ENCODE assay signal across 22 cellular contexts in the genomic region with DNA sequence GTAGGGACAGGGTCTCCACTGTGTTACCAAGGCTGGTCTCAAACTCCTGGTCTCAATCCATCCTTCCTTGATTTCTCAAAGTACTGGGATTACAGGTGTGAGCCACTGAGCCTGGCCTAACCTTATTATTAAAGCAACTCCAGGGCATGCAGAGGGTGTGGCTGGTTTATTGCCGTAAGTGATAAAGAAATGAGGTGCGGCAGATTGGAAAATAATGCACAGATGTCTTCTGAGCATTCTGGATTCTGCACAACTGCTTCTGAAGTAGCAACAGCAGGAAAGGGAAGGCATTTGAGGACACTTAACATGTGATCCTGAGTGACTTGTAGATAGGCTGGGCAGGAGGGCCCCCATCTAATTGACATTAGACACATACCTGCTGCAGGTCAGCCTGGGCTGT.
"Had no signal": no experiment of that assay in that cellular context is flagged by ENCODE, and none has a peak within 500 bp of the region (broad histone marks: within the 10 kb centered on the region; RNA-seq: fewer than 3 reads in every experiment).

No MANE protein-coding gene starts in this region.

- H3K9me3 Mint-ChIP-seq: activated CD4-positive, alpha-beta memory T cell treated with anti-CD3 and anti-CD28 coated beads for 36 hours; activated naive CD4-positive, alpha-beta T cell treated with anti-CD3 and anti-CD28 coated beads, Interleukin-2, amount 50 U/mL, for 24 hours; activated T-helper 1 cell treated with anti-CD3 and anti-CD28 coated beads, Interleukin-12 subunit alpha, Interleukin-12 subunit beta, Interleukin-2, Interleukin-4 antibody, amounts not matched to agents 30 ng/mL and 10 ng/mL and 1 ng/mL, durations not matched to agents 14 hours and 24 hours and 36 hours; naive thymus-derived CD8-positive, alpha-beta T cell; T-helper 1 cell treated with Interleukin-12 subunit alpha and Interleukin-12 subunit beta and Interleukin-4 antibody, amounts not matched to agents 30 μg/mL and 1 μg/mL, for 36 hours had no signal

- H3K4me3 Mint-ChIP-seq: activated CD4-positive, alpha-beta memory T cell treated with anti-CD3 and anti-CD28 coated beads for 36 hours; activated naive CD4-positive, alpha-beta T cell treated with anti-CD3 and anti-CD28 coated beads, Interleukin-2, amount 50 U/mL, for 24 hours; activated T-helper 1 cell treated with anti-CD3 and anti-CD28 coated beads, Interleukin-12 subunit alpha, Interleukin-12 subunit beta, Interleukin-2, Interleukin-4 antibody, amounts not matched to agents 30 ng/mL and 10 ng/mL and 1 ng/mL, durations not matched to agents 14 hours and 24 hours and 36 hours; naive thymus-derived CD8-positive, alpha-beta T cell; T-helper 1 cell treated with Interleukin-12 subunit alpha and Interleukin-12 subunit beta and Interleukin-4 antibody, amounts not matched to agents 30 μg/mL and 1 μg/mL, for 36 hours had no signal

- H3K27ac ChIP-seq: body of pancreas, heart right ventricle, lower lobe of right lung, spleen, upper lobe of right lung had no signal

- H3K27me3 Mint-ChIP-seq: activated CD4-positive, alpha-beta memory T cell treated with anti-CD3 and anti-CD28 coated beads for 36 hours; activated naive CD4-positive, alpha-beta T cell treated with anti-CD3 and anti-CD28 coated beads, Interleukin-2, amount 50 U/mL, for 24 hours; naive thymus-derived CD8-positive, alpha-beta T cell; progenitor cell of endocrine pancreas had no signal

- H3K4me3 ChIP-seq: body of pancreas, heart right ventricle, lower lobe of right lung, spleen, testis, upper lobe of right lung had no signal

- H3K9me3 ChIP-seq: body of pancreas, heart right ventricle, lower lobe of right lung, spleen, testis, upper lobe of right lung had no signal

- ATAC-seq: body of pancreas; heart right ventricle; left lobe of liver; lower lobe of right lung; naive thymus-derived CD8-positive, alpha-beta T cell; upper lobe of right lung had no signal

- H3K27me3 ChIP-seq: body of pancreas, heart right ventricle, spleen, testis, upper lobe of right lung had no signal

- DNase-seq: activated CD4-positive, alpha-beta memory T cell treated with anti-CD3 and anti-CD28 coated beads for 36 hours; activated CD4-positive, alpha-beta T cell treated with anti-CD3 and anti-CD28 coated beads for 48 hours; activated CD4-positive, CD25-positive, alpha-beta regulatory T cell; activated gamma-delta T cell; activated T-cell treated with anti-CD3 and anti-CD28 coated beads for 4 hours; anterior cingulate cortex; body of pancreas; foreskin fibroblast; heart right ventricle; kidney; lower lobe of right lung; naive thymus-derived CD8-positive, alpha-beta T cell; spleen; stimulated activated CD4-positive, alpha-beta T cell treated with anti-CD3 and anti-CD28 coated beads, Interleukin-4, amount 100 ng/mL, for 1 hour; stimulated activated naive CD4-positive, alpha-beta T cell; upper lobe of right lung had no signal

- H3K27ac Mint-ChIP-seq: activated CD4-positive, alpha-beta memory T cell treated with anti-CD3 and anti-CD28 coated beads for 36 hours; activated naive CD4-positive, alpha-beta T cell treated with anti-CD3 and anti-CD28 coated beads, Interleukin-2, amount 50 U/mL, for 24 hours; activated T-helper 1 cell treated with anti-CD3 and anti-CD28 coated beads, Interleukin-12 subunit alpha, Interleukin-12 subunit beta, Interleukin-2, Interleukin-4 antibody, amounts not matched to agents 30 ng/mL and 10 ng/mL and 1 ng/mL, durations not matched to agents 14 hours and 24 hours and 36 hours; progenitor cell of endocrine pancreas; T-helper 1 cell treated with Interleukin-12 subunit alpha and Interleukin-12 subunit beta and Interleukin-4 antibody, amounts not matched to agents 30 μg/mL and 1 μg/mL, for 36 hours had no signal
